ENCODE assay signal across 1 cellular context in genomic region chr1:24294757-24295371, GRCh38.
TF ChIP-seq lines count a peak whose summit lies in the region.

No MANE protein-coding gene starts in this region.

TF ChIP-seq in SK-N-SH, 30 proteins besides CTCF, POLR2A, EP300 and RAD21 (continued from another document):
- no peak for TF ChIP-seq REST (IDR thresholded peaks at IDR 0.05; ENCODE audit: low read depth, low read length)
- no peak for TF ChIP-seq TAF1 (IDR thresholded peaks at IDR 0.05; ENCODE audit: borderline replicate concordance, low read depth, low read length)
- no peak for TF ChIP-seq GABPA (IDR thresholded peaks at IDR 0.05; ENCODE audit: low read depth)
- TF ChIP-seq RFX5 (IDR thresholded peaks at IDR 0.05; ENCODE audit: low read length) = no peak
- TF ChIP-seq ZBTB33 (IDR thresholded peaks at IDR 0.05; ENCODE audit: borderline replicate concordance, low read depth) = no peak
- no peak; the same call in 1 of the 2 replicates for TF ChIP-seq YY1 (IDR thresholded peaks at IDR 0.05; ENCODE audit: low read depth)
- no peak for TF ChIP-seq NFIC (IDR thresholded peaks at IDR 0.05; ENCODE audit: borderline replicate concordance)
- TF ChIP-seq SMC3 (IDR thresholded peaks at IDR 0.05; ENCODE audit: low read depth, low read length) = no peak
- no peak for TF ChIP-seq MXI1 (IDR thresholded peaks at IDR 0.05; ENCODE audit: low read depth, low read length)
- TF ChIP-seq FOSL2 (IDR thresholded peaks at IDR 0.05; ENCODE audit: borderline replicate concordance, low read depth) = no peak
- TF ChIP-seq JUND (IDR thresholded peaks at IDR 0.05) = no peak
- no peak for TF ChIP-seq GATA2 (CRISPR knock-in tag; IDR thresholded peaks at IDR 0.05)
- TF ChIP-seq EZH2phosphoT487 (IDR thresholded peaks at IDR 0.05; ENCODE audit: borderline replicate concordance, low read depth) = no peak
